8 cellular contexts compared by ENCODE assay signal in the genomic region with DNA sequence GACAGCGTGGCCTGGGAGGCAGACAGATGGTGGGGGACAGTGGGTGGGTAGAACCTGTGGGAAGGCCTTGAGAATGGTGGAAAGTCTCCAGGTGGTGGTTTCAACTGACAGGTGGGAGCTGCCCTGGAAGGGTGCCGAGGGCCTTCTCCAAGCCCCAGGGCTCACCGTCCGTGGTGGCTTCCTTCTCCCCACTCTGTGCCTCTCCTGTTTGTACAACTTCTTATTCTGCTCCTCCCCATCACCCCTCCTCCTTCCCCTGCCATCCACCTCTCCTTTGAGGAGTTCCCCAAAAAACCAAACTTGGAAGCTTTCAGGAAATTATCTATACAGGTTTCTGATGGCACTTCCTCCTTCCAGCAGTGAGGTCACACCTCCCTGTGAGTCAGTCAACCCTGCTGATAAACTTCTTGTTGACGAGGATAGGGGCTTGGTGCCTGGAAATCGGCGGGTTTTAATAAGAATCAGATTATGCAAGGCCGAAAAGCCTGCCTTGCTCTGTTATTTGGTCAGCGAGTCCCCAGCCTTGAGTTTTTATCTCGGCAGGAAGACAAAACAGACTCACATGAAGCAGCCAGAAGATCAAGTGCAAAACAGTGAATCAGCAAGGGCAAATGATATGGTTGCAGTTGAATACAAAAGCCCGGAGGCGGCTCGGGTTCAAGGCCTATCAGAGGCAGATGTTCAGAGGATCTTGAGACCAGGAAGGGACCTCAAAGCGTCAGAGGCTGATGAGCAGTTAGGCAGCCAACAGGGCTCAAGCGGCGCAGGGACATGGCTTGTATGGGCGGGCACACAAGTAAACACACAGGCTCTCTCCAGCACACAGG. TPM values are rescaled to one million over a fixed set of nuclear protein-coding genes. Genes with fewer than 3 reads are reported as not detected.
DNase-seq lines count a peak whose midpoint lies in the region; ATAC-seq and TF ChIP-seq lines count a peak whose summit lies in the region.

No MANE protein-coding gene starts in this region.

- H3K36me3 ChIP-seq in neuronal stem cell (replicated peaks in 1 of 2; ENCODE audit: control insufficient read depth in 2 of 2, insufficient read depth in 2 of 2, low read length in 2 of 2), result peaks cover 15 to 78% of the 10 kb centered on the region in 2 donors

- no peak overlapping the region for H4K91ac ChIP-seq in neuronal stem cell (ENCODE audit: low read depth, low read length, poor library complexity)

- no peak overlapping the region for H3K4ac ChIP-seq in neuronal stem cell (ENCODE audit: low read length)

- no peaks in the 10 kb centered on the region for H3K27me3 Mint-ChIP-seq in effector memory CD8-positive, alpha-beta T cell

- peak overlapping the region; percentile 48 for H3K23ac ChIP-seq in neuronal stem cell (ENCODE audit: low read depth, low read length, poor library complexity)

- H3K18ac ChIP-seq in neuronal stem cell (ENCODE audit: low read length), result no peak overlapping the region

- no peak overlapping the region for H3K14ac ChIP-seq in neuronal stem cell (ENCODE audit: low read length)

- H2BK15ac ChIP-seq in neuronal stem cell (ENCODE audit: low read length), result no peak overlapping the region

- no peaks in the 10 kb centered on the region for H3K79me1 ChIP-seq in neuronal stem cell (ENCODE audit: low read depth, low read length)

- H3K27ac Mint-ChIP-seq in effector memory CD8-positive, alpha-beta T cell, result peak overlapping the region; percentile 77 to 79

- DNase-seq in EL (peak; percentile 70), OCI-M1 (lab: John Stamatoyannopoulos, UW) (peak; percentile 100), neuronal stem cell (ENCODE audit: low spot score) (no peak), NCI-H187 (lab: John Stamatoyannopoulos, UW) (no peak), GM10266 (ENCODE audit: extremely low spot score) (no peak), HCEC 1CT (no peak)
- DNase-seq in effector memory CD8-positive, alpha-beta T cell, result no peak

- no peaks in the 10 kb centered on the region for H3K27me3 ChIP-seq in neuronal stem cell (ENCODE audit: control insufficient read depth in 3 of 3, insufficient read depth in 3 of 3, low read depth in 1 of 3, low read length in 3 of 3)

- H4K8ac ChIP-seq in neuronal stem cell (ENCODE audit: low read depth, low read length), result peak overlapping the region; percentile 20

- no peak overlapping the region for H2BK120ac ChIP-seq in neuronal stem cell (ENCODE audit: low read depth, low read length)

- H3K4me3 Mint-ChIP-seq in effector memory CD8-positive, alpha-beta T cell, result no peak overlapping the region

- ATAC-seq in effector memory CD8-positive, alpha-beta T cell (replicated peaks), result peak; percentile 24
- ATAC-seq in HG02623 (IDR thresholded peaks at IDR 0.05; ENCODE audit: unreplicated experiment), result no peak

- no peak overlapping the region for H3K4me3 ChIP-seq in neuronal stem cell (ENCODE audit: low read length in 2 of 2)

- H3K4me1 Mint-ChIP-seq in effector memory CD8-positive, alpha-beta T cell (ENCODE audit: low read depth in 2 of 2), result peaks cover 4 to 5% of the 10 kb centered on the region in 2 donors

- no peak overlapping the region for H2BK12ac ChIP-seq in neuronal stem cell (ENCODE audit: low read length)

- H3K27ac ChIP-seq in neuronal stem cell (replicated peaks; ENCODE audit: low read length), result no peak overlapping the region

- H3K4me2 ChIP-seq in neuronal stem cell (ENCODE audit: insufficient read depth, low read length, poor library complexity, severe bottlenecking), result no peak overlapping the region

- peaks cover 0 to 2% of the 10 kb centered on the region in 2 donors for H3K9me3 ChIP-seq in neuronal stem cell (replicated peaks in 1 of 2; ENCODE audit: control insufficient read depth in 2 of 2, insufficient read depth in 1 of 2, low read depth in 1 of 2, low read length in 2 of 2)

- peaks cover 0 to 6% of the 10 kb centered on the region in 2 donors for H3K4me1 ChIP-seq in neuronal stem cell (ENCODE audit: control insufficient read depth in 2 of 2, insufficient read depth in 1 of 2, low read depth in 1 of 2, low read length in 2 of 2)

- no peak overlapping the region for H2AK5ac ChIP-seq in neuronal stem cell (ENCODE audit: low read depth, low read length)

- H2BK5ac ChIP-seq in neuronal stem cell (ENCODE audit: low read length), result no peak overlapping the region

- WGBS in neuronal stem cell (ENCODE audit: extremely low coverage in 2 of 2, insufficient read length in 2 of 2, insufficient replicate concordance in 1 of 2), 2 donors, result no CpG with 5 or more reads among the region's 17 CpGs

- peaks cover 17% of the 10 kb centered on the region for H3K36me3 Mint-ChIP-seq in effector memory CD8-positive, alpha-beta T cell (ENCODE audit: insufficient read depth)

- TF ChIP-seq CTCF in GM10266 (IDR thresholded peaks at IDR 0.05; ENCODE audit: control insufficient read depth, insufficient read depth, low read depth, missing control alignments), result no peak

- H2AFZ ChIP-seq in neuronal stem cell (ENCODE audit: low read length), result no peak overlapping the region

- H3K9me3 Mint-ChIP-seq in effector memory CD8-positive, alpha-beta T cell, result no peaks in the 10 kb centered on the region

- H3K9ac ChIP-seq in neuronal stem cell (ENCODE audit: low read depth, low read length, poor library complexity), result peak overlapping the region; percentile 4

RNA-seq across cellular contexts. Expression of gene ST3GAL4, which starts 9.5 kb away (rescaled TPM):
- polyA plus RNA-seq in neuronal stem cell (2013, experiment 1 of 2), result 12.7 TPM
- 11.2 TPM for polyA plus RNA-seq in neuronal stem cell (2013, experiment 2 of 2)

RNA-seq across cellular contexts. Expression of gene DCPS, which starts 42.1 kb away (rescaled TPM):
- polyA plus RNA-seq in neuronal stem cell (2013, experiment 1 of 2), result 21.3 TPM
- 21.8 TPM for polyA plus RNA-seq in neuronal stem cell (2013, experiment 2 of 2)

Comparison
In these comparisons a context has a peak if more than half of its experiments do, and no peak if none do; other contexts are left out.
1. DNase-seq: peak in EL (single experiment) and OCI-M1 (single experiment); none in effector memory CD8-positive, alpha-beta T cell (0 of 3), neuronal stem cell (single experiment), NCI-H187 (0 of 2), GM10266 (single experiment) and HCEC 1CT (single experiment).